In genomic region chr7:66630529-66630928, GRCh38 we compare ENCODE assay signal across 10 cellular contexts. TPM values are rescaled to one million over a fixed set of nuclear protein-coding genes. Genes with fewer than 3 reads are reported as not detected.
DNase-seq lines count a peak whose midpoint lies in the region; ATAC-seq and TF ChIP-seq lines count a peak whose summit lies in the region.
"Had no signal": no experiment of that assay in that cellular context is flagged by ENCODE, and none has a peak within 500 bp of the region (broad histone marks: within the 10 kb centered on the region; RNA-seq: fewer than 3 reads in every experiment).

No MANE protein-coding gene starts in this region.

- no peak overlapping the region for H2BK5ac ChIP-seq in trophoblast cell (ENCODE audit: low read depth, low read length, poor library complexity)

- no peak overlapping the region for H3K9ac ChIP-seq in fibroblast of lung (ENCODE audit: insufficient read depth, low read length)
- no peak overlapping the region for H3K9ac ChIP-seq in trophoblast cell (ENCODE audit: low read length)

- WGBS in trophoblast cell (ENCODE audit: extremely low coverage, insufficient coverage, insufficient read length) = no CpG with 5 or more reads among the region's 2 CpGs

- no peak overlapping the region for H3K23ac ChIP-seq in trophoblast cell (ENCODE audit: low read length)

- H4K20me1 ChIP-seq in fibroblast of lung (ENCODE audit: control insufficient read depth, extremely low read depth, insufficient read depth, low read length) = no peaks in the 10 kb centered on the region

- no peak overlapping the region for H2BK12ac ChIP-seq in trophoblast cell (ENCODE audit: low read length)

- DNase-seq in activated T-cell treated with anti-CD3 and anti-CD28 coated beads, Interleukin-2, amount 50 U/mL, for 72 hours = no peak
- DNase-seq in activated T-cell treated with anti-CD3 and anti-CD28 coated beads, Interleukin-2, amount 50 U/mL, for 1 hour = no peak
- DNase-seq in WTC11 (ENCODE audit: low spot score) = no peak
- DNase-seq in fibroblast of lung (ENCODE audit: low read depth in 2 of 2) = peak in 1 of 2 donors; percentile 13
- DNase-seq in type B pancreatic cell (ENCODE audit: extremely low spot score, unreplicated experiment) = no peak
- DNase-seq in trophoblast cell = no peak
- no peak for DNase-seq in stimulated activated naive CD4-positive, alpha-beta T cell (lab: John Stamatoyannopoulos, UW)
- DNase-seq: brain microvascular endothelial cell had no signal

- H3K9me3 Mint-ChIP-seq in activated T-cell treated with anti-CD3 and anti-CD28 coated beads, Interleukin-2, amount 50 U/mL, for 72 hours = no peaks in the 10 kb centered on the region
- H3K9me3 Mint-ChIP-seq in WTC11 (no peaks in the 10 kb centered on the region; the same call in 1 of the 2 replicates), type B pancreatic cell (no peaks in the 10 kb centered on the region)

- no peak overlapping the region for H2AFZ ChIP-seq in fibroblast of lung (ENCODE audit: low read length)
- H2AFZ ChIP-seq in trophoblast cell (ENCODE audit: insufficient read depth, low read length, poor library complexity) = no peak overlapping the region

- H3K27me3 ChIP-seq in fibroblast of lung (ENCODE audit: control insufficient read depth, insufficient read depth, low read length) (no peaks in the 10 kb centered on the region), trophoblast cell (ENCODE audit: insufficient read depth, low read length) (no peaks in the 10 kb centered on the region)
- H3K27me3 ChIP-seq: brain microvascular endothelial cell, SJSA1 had no signal

- no peak overlapping the region for H3K18ac ChIP-seq in trophoblast cell (ENCODE audit: low read length)

- H3K4me2 ChIP-seq in fibroblast of lung (ENCODE audit: extremely low read depth, insufficient read depth, low read length) (peak overlapping the region; percentile 46), trophoblast cell (ENCODE audit: low read length) (no peak overlapping the region)

- peaks cover 2 to 4% of the 10 kb centered on the region in 2 donors for H3K36me3 Mint-ChIP-seq in activated T-cell treated with anti-CD3 and anti-CD28 coated beads, Interleukin-2, amount 50 U/mL, for 72 hours (ENCODE audit: insufficient read depth in 2 of 2)
- peaks cover 13% of the 10 kb centered on the region for H3K36me3 Mint-ChIP-seq in WTC11
- peaks cover 9% of the 10 kb centered on the region for H3K36me3 Mint-ChIP-seq in type B pancreatic cell

- H3K79me1 ChIP-seq in trophoblast cell (ENCODE audit: low read length) = peaks cover 6% of the 10 kb centered on the region

- H3K4me3 Mint-ChIP-seq in activated T-cell treated with anti-CD3 and anti-CD28 coated beads, Interleukin-2, amount 50 U/mL, for 72 hours = peak overlapping the region; percentile 61 to 66
- H3K4me3 Mint-ChIP-seq in WTC11 (peak overlapping the region; percentile 68; the same call in 1 of the 2 replicates), type B pancreatic cell (peak overlapping the region; percentile 72)

- no peak overlapping the region for H4K91ac ChIP-seq in trophoblast cell (ENCODE audit: low read depth, low read length)

- peaks cover 7% of the 10 kb centered on the region for H3K4me1 ChIP-seq in fibroblast of lung (ENCODE audit: control insufficient read depth, extremely low read depth, insufficient read depth, low read length)
- peaks cover 3 to 11% of the 10 kb centered on the region in 2 experiments for H3K4me1 ChIP-seq in trophoblast cell (ENCODE audit: control insufficient read depth in 1 of 2, insufficient read depth in 2 of 2, low read length in 2 of 2)

- CTCF ChIA-PET in WTC11 (lab: Charles Lee) = no interaction called here

- H3K9me3 ChIP-seq in fibroblast of lung (ENCODE audit: control insufficient read depth, insufficient read depth, low read depth, low read length) (no peaks in the 10 kb centered on the region), trophoblast cell (ENCODE audit: insufficient read depth, low read depth, low read length) (no peaks in the 10 kb centered on the region)
- H3K9me3 ChIP-seq: SJSA1 had no signal

- H3K79me2 ChIP-seq in fibroblast of lung (ENCODE audit: control insufficient read depth, insufficient read depth, low read length) (peaks cover 14% of the 10 kb centered on the region), trophoblast cell (ENCODE audit: control insufficient read depth, insufficient read depth, low read length, poor library complexity) (peaks cover 3% of the 10 kb centered on the region)

- H4K12ac ChIP-seq in trophoblast cell (ENCODE audit: low read depth, low read length) = no peak overlapping the region

- POLR2A ChIA-PET in WTC11 (lab: Charles Lee) = no interaction called here

- H2AK5ac ChIP-seq in trophoblast cell (ENCODE audit: low read length) = no peak overlapping the region

- no peak for TF ChIP-seq CTCF in WTC11 (IDR thresholded peaks at IDR 0.05)
- no peak for TF ChIP-seq CTCF in fibroblast of lung (conservative IDR thresholded peaks at IDR 0.05 in 1 of 2, IDR thresholded peaks at IDR 0.05 in 1 of 2; ENCODE audit: low read depth in 1 of 2, low read length in 2 of 2)
- no peak for TF ChIP-seq CTCF in type B pancreatic cell (conservative IDR thresholded peaks at IDR 0.05)

- no peak overlapping the region for H2BK120ac ChIP-seq in trophoblast cell (ENCODE audit: insufficient read depth, low read length, poor library complexity)

- H3K4me3 ChIP-seq in fibroblast of lung (replicated peaks in 1 of 4; ENCODE audit: control extremely low read depth in 1 of 4, insufficient read depth in 1 of 4, low read depth in 3 of 4, low read length in 4 of 4) (no peak overlapping the region), trophoblast cell (ENCODE audit: low read depth, low read length) (no peak overlapping the region)
- H3K4me3 ChIP-seq: SJSA1 had no signal

- peak overlapping the region; percentile 75 for H3K27ac Mint-ChIP-seq in activated T-cell treated with anti-CD3 and anti-CD28 coated beads, Interleukin-2, amount 50 U/mL, for 72 hours
- H3K27ac Mint-ChIP-seq in WTC11 = no peak overlapping the region
- no peak overlapping the region for H3K27ac Mint-ChIP-seq in type B pancreatic cell

- H3K27me3 Mint-ChIP-seq in activated T-cell treated with anti-CD3 and anti-CD28 coated beads, Interleukin-2, amount 50 U/mL, for 72 hours (ENCODE audit: low read depth) = no peaks in the 10 kb centered on the region
- H3K27me3 Mint-ChIP-seq in WTC11 (ENCODE audit: low read depth) (peaks cover 13% of the 10 kb centered on the region), type B pancreatic cell (no peaks in the 10 kb centered on the region)

- H3K36me3 ChIP-seq in fibroblast of lung (ENCODE audit: control insufficient read depth, insufficient read depth, low read length) = no peaks in the 10 kb centered on the region
- peaks cover 5 to 9% of the 10 kb centered on the region in 2 experiments for H3K36me3 ChIP-seq in trophoblast cell (ENCODE audit: control insufficient read depth in 1 of 2, insufficient read depth in 2 of 2, low read length in 2 of 2)

- H3K4me1 Mint-ChIP-seq in activated T-cell treated with anti-CD3 and anti-CD28 coated beads, Interleukin-2, amount 50 U/mL, for 72 hours (ENCODE audit: low read depth) = peaks cover 49% of the 10 kb centered on the region
- H3K4me1 Mint-ChIP-seq in WTC11 = peaks cover 12% of the 10 kb centered on the region
- H3K4me1 Mint-ChIP-seq in type B pancreatic cell (ENCODE audit: unreplicated experiment) = peaks cover 14% of the 10 kb centered on the region

- no peak overlapping the region for H4K8ac ChIP-seq in trophoblast cell (ENCODE audit: low read depth, low read length)

- no peak overlapping the region for H3K14ac ChIP-seq in trophoblast cell (ENCODE audit: low read length)

- no peak overlapping the region for H3K4ac ChIP-seq in trophoblast cell (ENCODE audit: low read depth, low read length)

- no peak for ATAC-seq in activated T-cell treated with anti-CD3 and anti-CD28 coated beads, Interleukin-2, amount 50 U/mL, for 72 hours (replicated peaks in 1 of 2)
- ATAC-seq in WTC11 = no peak
- ATAC-seq in GM19035 (IDR thresholded peaks at IDR 0.05; ENCODE audit: unreplicated experiment) = no peak

- H3K27ac ChIP-seq in fibroblast of lung (ENCODE audit: insufficient read depth, low read length) = no peak overlapping the region
- H3K27ac ChIP-seq in trophoblast cell (ENCODE audit: low read depth, low read length) = no peak overlapping the region
- H3K27ac ChIP-seq: brain microvascular endothelial cell, SJSA1 had no signal

TF ChIP-seq in WTC11, 78 proteins besides CTCF, POLR2A, EP300 and RAD21 (continues in another document):
- TF ChIP-seq, protein P1, sequence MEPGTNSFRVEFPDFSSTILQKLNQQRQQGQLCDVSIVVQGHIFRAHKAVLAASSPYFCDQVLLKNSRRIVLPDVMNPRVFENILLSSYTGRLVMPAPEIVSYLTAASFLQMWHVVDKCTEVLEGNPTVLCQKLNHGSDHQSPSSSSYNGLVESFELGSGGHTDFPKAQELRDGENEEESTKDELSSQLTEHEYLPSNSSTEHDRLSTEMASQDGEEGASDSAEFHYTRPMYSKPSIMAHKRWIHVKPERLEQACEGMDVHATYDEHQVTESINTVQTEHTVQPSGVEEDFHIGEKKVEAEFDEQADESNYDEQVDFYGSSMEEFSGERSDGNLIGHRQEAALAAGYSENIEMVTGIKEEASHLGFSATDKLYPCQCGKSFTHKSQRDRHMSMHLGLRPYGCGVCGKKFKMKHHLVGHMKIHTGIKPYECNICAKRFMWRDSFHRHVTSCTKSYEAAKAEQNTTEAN (CRISPR knock-in tag; IDR thresholded peaks at IDR 0.05) = no peak
- TF ChIP-seq NR1H2 (CRISPR knock-in tag; IDR thresholded peaks at IDR 0.05) = no peak
- TF ChIP-seq, protein P2, sequence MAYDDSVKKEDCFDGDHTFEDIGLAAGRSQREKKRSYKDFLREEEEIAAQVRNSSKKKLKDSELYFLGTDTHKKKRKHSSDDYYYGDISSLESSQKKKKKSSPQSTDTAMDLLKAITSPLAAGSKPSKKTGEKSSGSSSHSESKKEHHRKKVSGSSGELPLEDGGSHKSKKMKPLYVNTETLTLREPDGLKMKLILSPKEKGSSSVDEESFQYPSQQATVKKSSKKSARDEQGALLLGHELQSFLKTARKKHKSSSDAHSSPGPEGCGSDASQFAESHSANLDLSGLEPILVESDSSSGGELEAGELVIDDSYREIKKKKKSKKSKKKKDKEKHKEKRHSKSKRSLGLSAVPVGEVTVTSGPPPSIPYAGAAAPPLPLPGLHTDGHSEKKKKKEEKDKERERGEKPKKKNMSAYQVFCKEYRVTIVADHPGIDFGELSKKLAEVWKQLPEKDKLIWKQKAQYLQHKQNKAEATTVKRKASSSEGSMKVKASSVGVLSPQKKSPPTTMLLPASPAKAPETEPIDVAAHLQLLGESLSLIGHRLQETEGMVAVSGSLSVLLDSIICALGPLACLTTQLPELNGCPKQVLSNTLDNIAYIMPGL (CRISPR knock-in tag; IDR thresholded peaks at IDR 0.05) = no peak

RNA-seq across cellular contexts. Expression of gene KCTD7, which starts 1.8 kb away (rescaled TPM):
- total RNA-seq in activated T-cell treated with anti-CD3 and anti-CD28 coated beads, Interleukin-2, amount 50 U/mL, for 72 hours = 10 to 100 TPM; 12.2 to 14.9 TPM
- total RNA-seq in WTC11 (2021) (10.5 to 11.6 TPM (median 10.8 TPM) in 3 replicates), fibroblast of lung (7.4 and 15.2 TPM in 2 replicates), type B pancreatic cell (ENCODE audit: low replicate concordance) (6.7 and 13.7 TPM in 2 replicates)
- 10.4 and 17.4 TPM in 2 replicates for polyA plus RNA-seq in fibroblast of lung
- 5.3 and 10.6 TPM in 2 replicates for polyA plus RNA-seq in fibroblast of lung (2012)
- polyA minus RNA-seq in fibroblast of lung (ENCODE audit: low replicate concordance) = 24.6 and 36.0 TPM in 2 replicates
- 4.7 and 5.1 TPM in 2 replicates for polyA plus RNA-seq in trophoblast cell (2013)
